Comparison of ENCODE assay signal across 14 cellular contexts in the genomic region with DNA sequence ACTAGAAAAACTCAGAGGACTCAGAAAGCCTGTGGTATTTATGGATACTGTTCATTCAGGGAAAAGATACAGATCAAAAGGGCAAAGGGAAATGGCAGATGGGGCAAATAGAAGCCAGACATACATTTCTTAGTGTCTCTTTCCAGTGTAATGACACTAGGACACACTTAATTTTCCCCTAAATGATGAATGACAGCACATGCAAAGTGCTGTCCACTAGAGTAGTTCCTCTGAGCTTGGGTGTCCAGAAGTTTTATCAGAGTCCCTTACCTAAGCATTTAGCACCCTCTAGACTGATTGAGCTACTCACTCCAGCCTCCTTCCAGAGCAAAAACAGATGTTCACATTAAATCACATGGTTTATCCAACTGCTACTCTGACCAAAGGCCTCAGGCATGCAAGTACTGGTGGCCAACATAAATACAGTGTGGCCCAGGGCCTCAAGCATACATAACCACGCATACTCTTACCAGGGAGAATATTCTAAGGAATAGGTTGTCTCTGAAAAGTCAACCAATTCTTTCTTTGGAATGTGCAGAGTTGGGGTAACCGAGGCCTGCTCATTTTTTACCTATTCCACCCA.
DNase-seq lines count a peak whose midpoint lies in the region; ATAC-seq, FAIRE-seq and TF ChIP-seq lines count a peak whose summit lies in the region.
"Had no signal": no experiment of that assay in that cellular context is flagged by ENCODE, and none has a peak within 500 bp of the region (broad histone marks: within the 10 kb centered on the region; RNA-seq: fewer than 3 reads in every experiment).

No MANE protein-coding gene starts in this region.

- peak; percentile 93 for FAIRE-seq in astrocyte (lab: Jason Lieb, UNC)
- FAIRE-seq: GM18507 had no signal

- intact Hi-C loops in transverse colon (cut with DNase I; ENCODE audit: low total_unique reads): no loop called here

- WGBS in transverse colon (ENCODE audit: low coverage in 1 of 2), 2 donors: 59 to 69% methylated on average over 2 of the region's 2 CpGs

- no peak overlapping the region for H3K4me3 Mint-ChIP-seq in astrocyte (ENCODE audit: unreplicated experiment)
- H3K4me3 Mint-ChIP-seq: memory B cell had no signal

- in situ Hi-C loops in transverse colon (cut with MboI; ENCODE audit: low pct_ligation_motif_present in 1 of 4, low pct_unique_long_range_greater_than_20kb in 1 of 4, low sequenced_read_pairs in 3 of 4): loop anchor here in 3 of 4 donors (10.0 to 25.0 kb wide), 3 partner anchors 747 to 1630 kb away; no protein-coding TSS in a partner anchor

- H3K27ac ChIP-seq in astrocyte (ENCODE audit: low read depth, low read length) (peak overlapping the region; percentile 81), transverse colon (peak overlapping the region; percentile 16 to 55 (median 42))

- no peak overlapping the region for H3K27ac Mint-ChIP-seq in astrocyte (ENCODE audit: unreplicated experiment)
- H3K27ac Mint-ChIP-seq: activated naive CD4-positive, alpha-beta T cell treated with anti-CD3 and anti-CD28 coated beads, Interleukin-2, amount 50 U/mL, for 72 hours; memory B cell had no signal

- no peaks in the 10 kb centered on the region for H3K27me3 ChIP-seq in astrocyte (ENCODE audit: insufficient read depth, low read length)
- H3K27me3 ChIP-seq in transverse colon: no peaks in the 10 kb centered on the region

- peak; percentile 59 for DNase-seq in HFF-Myc (ENCODE audit: extremely low read depth, low read depth)
- peak; percentile 98 for DNase-seq in astrocyte (ENCODE audit: low read depth)
- peak; percentile 59 for DNase-seq in hepatic stellate cell (ENCODE audit: low spot score)
- no peak for DNase-seq in transverse colon
- no peak for DNase-seq in SKM-1 treated with dmso at 0.1 percent for 144 hours (lab: John Stamatoyannopoulos, UW; ENCODE audit: unreplicated experiment)
- no peak for DNase-seq in iPS-NIHi11 (ENCODE audit: low spot score)
- DNase-seq: DMS79 treated with DMSO at 0.1 percent for 48 hours, head of caudate nucleus, Kasumi-1, OCI-M1 had no signal

- H3K79me2 ChIP-seq in astrocyte (ENCODE audit: insufficient read depth, low read length): no peaks in the 10 kb centered on the region

- H4K20me1 ChIP-seq in astrocyte (ENCODE audit: insufficient read depth, low read length): no peaks in the 10 kb centered on the region

- H3K4me3 ChIP-seq in HFF-Myc (replicated peaks; ENCODE audit: low read depth, low read length) (no peak overlapping the region), astrocyte (ENCODE audit: insufficient read depth, low read depth, low read length) (no peak overlapping the region), transverse colon (no peak overlapping the region)

- no peak for ATAC-seq in GM21786 (IDR thresholded peaks at IDR 0.05; ENCODE audit: unreplicated experiment)
- ATAC-seq: activated naive CD4-positive, alpha-beta T cell treated with anti-CD3 and anti-CD28 coated beads, Interleukin-2, amount 50 U/mL, for 72 hours had no signal

- peak overlapping the region; percentile 54 for H3K9ac ChIP-seq in astrocyte (ENCODE audit: low read length)

- H3K9me3 Mint-ChIP-seq in astrocyte (ENCODE audit: unreplicated experiment): no peaks in the 10 kb centered on the region
- H3K9me3 Mint-ChIP-seq: activated naive CD4-positive, alpha-beta T cell treated with anti-CD3 and anti-CD28 coated beads, Interleukin-2, amount 50 U/mL, for 72 hours; memory B cell had no signal

- H3K36me3 Mint-ChIP-seq in astrocyte (ENCODE audit: low read depth, unreplicated experiment): no peaks in the 10 kb centered on the region
- H3K36me3 Mint-ChIP-seq: activated naive CD4-positive, alpha-beta T cell treated with anti-CD3 and anti-CD28 coated beads, Interleukin-2, amount 50 U/mL, for 72 hours; memory B cell had no signal

- no peak for TF ChIP-seq POLR2A in transverse colon (IDR thresholded peaks at IDR 0.05)

- H3K9me3 ChIP-seq in astrocyte (ENCODE audit: insufficient read depth, low read depth, low read length) (no peaks in the 10 kb centered on the region), transverse colon (no peaks in the 10 kb centered on the region)

- H3K4me1 ChIP-seq in astrocyte (ENCODE audit: insufficient read depth, low read length): peaks cover 13% of the 10 kb centered on the region
- H3K4me1 ChIP-seq in transverse colon: peaks cover 0 to 20% (median 0%) of the 10 kb centered on the region in 4 donors

- peak overlapping the region; percentile 62 for H3K4me2 ChIP-seq in astrocyte (ENCODE audit: low read length)

- H3K27me3 Mint-ChIP-seq in astrocyte (ENCODE audit: low read depth, unreplicated experiment): no peaks in the 10 kb centered on the region
- H3K27me3 Mint-ChIP-seq: memory B cell had no signal

- no peaks in the 10 kb centered on the region for H3K36me3 ChIP-seq in astrocyte (ENCODE audit: insufficient read depth, low read length)
- no peaks in the 10 kb centered on the region for H3K36me3 ChIP-seq in transverse colon

- TF ChIP-seq CTCF in HFF-Myc (IDR thresholded peaks at IDR 0.05; ENCODE audit: low read depth, low read length, missing control alignments): no peak
- no peak for TF ChIP-seq CTCF in astrocyte (IDR thresholded peaks at IDR 0.05; ENCODE audit: insufficient read depth, low read depth, low read length)
- no peak for TF ChIP-seq CTCF in transverse colon (IDR thresholded peaks at IDR 0.05)

- peak overlapping the region; percentile 14 for H2AFZ ChIP-seq in astrocyte (ENCODE audit: low read depth, low read length)

- peaks cover 6% of the 10 kb centered on the region for H3K4me1 Mint-ChIP-seq in astrocyte (ENCODE audit: low read depth, unreplicated experiment)

- no peak for TF ChIP-seq EP300 in transverse colon (IDR thresholded peaks at IDR 0.05; ENCODE audit: low read depth)

Comparison
In these comparisons a context has a peak if more than half of its experiments do, and no peak if none do; other contexts are left out.
1. DNase-seq: peak in HFF-Myc (single experiment), astrocyte (single experiment) and hepatic stellate cell (single experiment); none in transverse colon (single experiment), SKM-1 treated with dmso at 0.1 percent for 144 hours (single experiment) and iPS-NIHi11 (single experiment).